In the genomic region with DNA sequence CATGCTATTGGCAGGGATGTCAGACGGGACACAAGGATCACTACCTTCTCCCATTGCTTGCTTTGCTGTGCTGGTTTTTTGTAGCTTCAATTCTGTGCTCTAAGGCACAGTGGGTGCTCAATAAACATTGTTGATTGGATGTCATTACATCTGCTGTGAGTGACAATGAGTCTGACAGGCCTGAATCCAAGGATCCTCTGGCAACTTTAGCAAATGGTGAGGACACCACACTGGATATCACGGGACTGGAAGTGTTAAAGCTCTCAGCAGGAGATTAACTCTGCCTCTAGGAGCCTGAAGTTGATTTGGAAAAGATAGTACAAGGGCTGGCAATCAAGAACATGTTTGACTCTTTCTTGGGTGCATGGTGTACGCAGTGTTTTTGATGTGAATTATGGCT, we compare ENCODE assay signal across 17 cellular contexts.
"Had no signal": no experiment of that assay in that cellular context is flagged by ENCODE, and none has a peak within 500 bp of the region (broad histone marks: within the 10 kb centered on the region; RNA-seq: fewer than 3 reads in every experiment).

No MANE protein-coding gene starts in this region.

- H3K27ac Mint-ChIP-seq: activated naive CD4-positive, alpha-beta T cell treated with anti-CD3 and anti-CD28 coated beads for 36 hours; activated naive CD8-positive, alpha-beta T cell treated with anti-CD3 and anti-CD28 coated beads, Interleukin-2, amount 50 U/mL, for 24 hours; activated T-helper 17 cell treated with anti-CD3 and anti-CD28 coated beads, Interleukin-2, amount 50 U/mL, for 72 hours; dendritic cell treated with granulocyte-macrophage colony-stimulating factor and Interleukin-4, amounts not matched to agents 40 ng/mL and 50 ng/mL, for 4 days; naive thymus-derived CD4-positive, alpha-beta T cell; stimulated activated memory B cell treated with anti-CD40 and anti-IgM and Interleukin-4, amounts not matched to agents 10 μg/mL and 1 μg/mL and 100 μg/mL, for 72 hours had no signal

- H3K9me3 Mint-ChIP-seq: activated naive CD4-positive, alpha-beta T cell treated with anti-CD3 and anti-CD28 coated beads for 36 hours; activated naive CD8-positive, alpha-beta T cell treated with anti-CD3 and anti-CD28 coated beads, Interleukin-2, amount 50 U/mL, for 24 hours; activated T-helper 17 cell treated with anti-CD3 and anti-CD28 coated beads, Interleukin-2, amount 50 U/mL, for 72 hours; dendritic cell treated with granulocyte-macrophage colony-stimulating factor and Interleukin-4, amounts not matched to agents 40 ng/mL and 50 ng/mL, for 4 days; naive thymus-derived CD4-positive, alpha-beta T cell; stimulated activated memory B cell treated with anti-CD40 and anti-IgM and Interleukin-4, amounts not matched to agents 10 μg/mL and 1 μg/mL and 100 μg/mL, for 72 hours had no signal

- H3K4me3 Mint-ChIP-seq: activated naive CD4-positive, alpha-beta T cell treated with anti-CD3 and anti-CD28 coated beads for 36 hours; activated naive CD8-positive, alpha-beta T cell treated with anti-CD3 and anti-CD28 coated beads, Interleukin-2, amount 50 U/mL, for 24 hours; activated T-helper 17 cell treated with anti-CD3 and anti-CD28 coated beads, Interleukin-2, amount 50 U/mL, for 72 hours; dendritic cell treated with granulocyte-macrophage colony-stimulating factor and Interleukin-4, amounts not matched to agents 40 ng/mL and 50 ng/mL, for 4 days; naive thymus-derived CD4-positive, alpha-beta T cell; stimulated activated memory B cell treated with anti-CD40 and anti-IgM and Interleukin-4, amounts not matched to agents 10 μg/mL and 1 μg/mL and 100 μg/mL, for 72 hours had no signal

- H3K27ac ChIP-seq: heart left ventricle, thyroid gland, uterus had no signal

- H3K4me1 ChIP-seq: heart left ventricle, thyroid gland, uterus had no signal

- H3K36me3 Mint-ChIP-seq: naive thymus-derived CD4-positive, alpha-beta T cell; stimulated activated memory B cell treated with anti-CD40 and anti-IgM and Interleukin-4, amounts not matched to agents 10 μg/mL and 1 μg/mL and 100 μg/mL, for 72 hours had no signal

- H3K9me3 ChIP-seq: heart left ventricle, mucosa of descending colon, thyroid gland, uterus had no signal

- DNase-seq: activated CD4-positive, CD25-positive, alpha-beta regulatory T cell treated with anti-CD3 and anti-CD28 coated beads, Interleukin-2, amount 50 U/mL, for 72 hours; activated naive CD4-positive, alpha-beta T cell treated with anti-CD3 and anti-CD28 coated beads for 36 hours; activated naive CD8-positive, alpha-beta T cell treated with anti-CD3 and anti-CD28 coated beads, Interleukin-2, amount 50 U/mL, for 24 hours; aorta; cerebellar nuclear complex; effector memory CD4-positive, alpha-beta T cell; heart left ventricle; mucosa of descending colon; naive thymus-derived CD4-positive, alpha-beta T cell; posterior cingulate gyrus; stimulated activated CD4-positive, alpha-beta T cell treated with anti-CD3 and anti-CD28 coated beads, Interleukin-2, amount 100 ng/mL, for 48 hours; T1000; thyroid gland; uterus had no signal

- H3K27me3 ChIP-seq: heart left ventricle, thyroid gland, uterus had no signal

- H3K4me1 Mint-ChIP-seq: activated naive CD8-positive, alpha-beta T cell treated with anti-CD3 and anti-CD28 coated beads, Interleukin-2, amount 50 U/mL, for 24 hours; activated T-helper 17 cell treated with anti-CD3 and anti-CD28 coated beads, Interleukin-2, amount 50 U/mL, for 72 hours; naive thymus-derived CD4-positive, alpha-beta T cell; stimulated activated memory B cell treated with anti-CD40 and anti-IgM and Interleukin-4, amounts not matched to agents 10 μg/mL and 1 μg/mL and 100 μg/mL, for 72 hours had no signal

- H3K4me3 ChIP-seq: heart left ventricle, mucosa of descending colon, thyroid gland, uterus had no signal

- H3K27me3 Mint-ChIP-seq: activated naive CD8-positive, alpha-beta T cell treated with anti-CD3 and anti-CD28 coated beads, Interleukin-2, amount 50 U/mL, for 24 hours; activated T-helper 17 cell treated with anti-CD3 and anti-CD28 coated beads, Interleukin-2, amount 50 U/mL, for 72 hours; dendritic cell treated with granulocyte-macrophage colony-stimulating factor and Interleukin-4, amounts not matched to agents 40 ng/mL and 50 ng/mL, for 4 days; naive thymus-derived CD4-positive, alpha-beta T cell; stimulated activated memory B cell treated with anti-CD40 and anti-IgM and Interleukin-4, amounts not matched to agents 10 μg/mL and 1 μg/mL and 100 μg/mL, for 72 hours had no signal

- H3K36me3 ChIP-seq: heart left ventricle, thyroid gland, uterus had no signal
